In the genomic region with DNA sequence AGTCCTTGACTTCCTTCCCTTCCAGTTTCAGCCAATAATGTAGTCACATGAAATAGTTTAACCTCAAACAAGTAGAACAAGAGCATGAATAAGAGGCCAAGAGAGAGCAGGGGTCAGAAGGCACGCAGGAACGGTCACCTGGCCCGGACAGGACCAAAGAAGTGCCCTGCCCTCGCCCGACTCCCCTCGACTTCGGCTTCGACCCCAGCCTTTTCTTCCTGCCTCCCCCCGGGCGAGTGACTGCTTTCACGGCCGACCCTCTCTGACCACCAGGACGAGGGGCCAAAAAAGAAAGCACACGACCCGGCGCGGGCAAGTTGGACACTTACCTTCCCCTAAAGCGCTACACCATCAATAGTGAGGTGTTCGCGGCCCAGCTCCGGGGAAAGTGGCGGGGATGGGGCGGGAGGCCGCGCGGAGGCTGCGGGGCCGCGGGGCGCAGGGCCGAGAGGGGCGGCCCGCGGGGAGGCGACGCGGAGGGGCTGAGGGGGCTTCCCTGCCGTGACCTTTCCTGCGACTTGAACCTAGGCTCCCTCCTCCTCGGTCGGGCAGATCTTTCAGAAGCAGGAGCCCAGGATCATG, we compare ENCODE assay signal across 8 cellular contexts. TPM values are rescaled to one million over a fixed set of nuclear protein-coding genes. Genes with fewer than 3 reads are reported as not detected.
A peak's percentile ranks its signal among the peaks of the same experiment; 100 is the strongest.
DNase-seq lines count a peak whose midpoint lies in the region; ATAC-seq and TF ChIP-seq lines count a peak whose summit lies in the region.

No MANE protein-coding gene starts in this region.

- no peaks in the 10 kb centered on the region for H3K36me3 ChIP-seq in neuron (ENCODE audit: insufficient read depth, low read length)

- no peaks in the 10 kb centered on the region for H3K27me3 ChIP-seq in neuron (ENCODE audit: insufficient read depth, low read length)

- H3K4me1 Mint-ChIP-seq in activated T-helper 17 cell treated with anti-CD3 and anti-CD28 coated beads, Interleukin-2, amount 50 U/mL, for 72 hours = peaks cover 39% of the 10 kb centered on the region

- peaks cover 21% of the 10 kb centered on the region for H3K4me1 ChIP-seq in neuron (ENCODE audit: insufficient read depth, low read length)

- H2AFZ ChIP-seq in neuron (ENCODE audit: low read depth, low read length) = no peak overlapping the region

- H3K27ac Mint-ChIP-seq in activated T-helper 17 cell treated with anti-CD3 and anti-CD28 coated beads, Interleukin-2, amount 50 U/mL, for 72 hours = peak overlapping the region; percentile 90

- ATAC-seq in GM19023 (IDR thresholded peaks at IDR 0.05; ENCODE audit: unreplicated experiment) = peak; percentile 19
- ATAC-seq in activated T-helper 17 cell treated with anti-CD3 and anti-CD28 coated beads, Interleukin-2, amount 50 U/mL, for 72 hours (replicated peaks) = peak; percentile 42

- peak overlapping the region; percentile 86 for H3K4me3 Mint-ChIP-seq in activated T-helper 17 cell treated with anti-CD3 and anti-CD28 coated beads, Interleukin-2, amount 50 U/mL, for 72 hours

- H3K27me3 Mint-ChIP-seq in activated T-helper 17 cell treated with anti-CD3 and anti-CD28 coated beads, Interleukin-2, amount 50 U/mL, for 72 hours = no peaks in the 10 kb centered on the region

- no peaks in the 10 kb centered on the region for H3K9me3 ChIP-seq in neuron (ENCODE audit: low read length)

- TF ChIP-seq CTCF in AG09309 (IDR thresholded peaks at IDR 0.05; ENCODE audit: control insufficient read depth, insufficient read depth, low read depth, low read length, missing control alignments) (no peak), LNCaP clone FGC (IDR thresholded peaks at IDR 0.05; ENCODE audit: control insufficient read depth, extremely low read depth, insufficient read depth) (no peak), fibroblast of villous mesenchyme (IDR thresholded peaks at IDR 0.05; ENCODE audit: insufficient read depth, low read depth, low read length) (no peak)

- H3K36me3 Mint-ChIP-seq in activated T-helper 17 cell treated with anti-CD3 and anti-CD28 coated beads, Interleukin-2, amount 50 U/mL, for 72 hours (ENCODE audit: low read depth) = peaks cover 7% of the 10 kb centered on the region

- DNase-seq in AG09309 (ENCODE audit: low read depth) (no peak), LNCaP clone FGC (ENCODE audit: low read depth) (no peak), fibroblast of villous mesenchyme (ENCODE audit: low read depth) (peak; percentile 26), DMS153 (lab: John Stamatoyannopoulos, UW) (no peak), SIG-M5 (lab: John Stamatoyannopoulos, UW) (no peak)

- H3K4me3 ChIP-seq in AG09309 (ENCODE audit: control insufficient read depth, low read depth, low read length) = peak overlapping the region; percentile 95
- H3K4me3 ChIP-seq in LNCaP clone FGC (ENCODE audit: low read depth, low read length) = peak overlapping the region; percentile 94
- peak overlapping the region; percentile 89 for H3K4me3 ChIP-seq in fibroblast of villous mesenchyme (ENCODE audit: low read depth, low read length)
- peak overlapping the region; percentile 83 for H3K4me3 ChIP-seq in neuron (ENCODE audit: low read length)

- no peaks in the 10 kb centered on the region for H3K9me3 Mint-ChIP-seq in activated T-helper 17 cell treated with anti-CD3 and anti-CD28 coated beads, Interleukin-2, amount 50 U/mL, for 72 hours

RNA-seq across cellular contexts. Expression of gene RERE, which starts 0.5 kb away (rescaled TPM):
- 10 to 100 TPM; 48.0 to 50.5 TPM for total RNA-seq in activated T-helper 17 cell treated with anti-CD3 and anti-CD28 coated beads, Interleukin-2, amount 50 U/mL, for 72 hours
- total RNA-seq in fibroblast of villous mesenchyme = 51.4 and 56.0 TPM in 2 replicates
